In genomic region chr17:75897076-75898019, GRCh38 we compare ENCODE assay signal across 8 cellular contexts. TPM values are rescaled to one million over a fixed set of nuclear protein-coding genes. Genes with fewer than 3 reads are reported as not detected.
DNase-seq lines count a peak whose midpoint lies in the region; ATAC-seq and TF ChIP-seq lines count a peak whose summit lies in the region.

No MANE protein-coding gene starts in this region.

- H3K4me3 ChIP-seq in GM12875 (ENCODE audit: low read depth, low read length): peak overlapping the region; percentile 91
- H3K4me3 ChIP-seq in SJSA1: peak overlapping the region; percentile 90
- H3K4me3 ChIP-seq in fibroblast of pulmonary artery (replicated peaks; ENCODE audit: low read depth, low read length): peak overlapping the region; percentile 70
- peak overlapping the region; percentile 73 to 95 (median 83) for H3K4me3 ChIP-seq in sigmoid colon

- no peak for TF ChIP-seq POLR2A in sigmoid colon (IDR thresholded peaks at IDR 0.05)

- peak in 1 of 2 experiments; percentile 56 for DNase-seq in SJSA1 (ENCODE audit: low read depth in 1 of 2, low spot score in 2 of 2)
- no peak for DNase-seq in fibroblast of pulmonary artery (ENCODE audit: low read depth)
- DNase-seq in sigmoid colon: peak; percentile 84
- no peak for DNase-seq in AG08395 (ENCODE audit: low spot score)
- no peak for DNase-seq in middle frontal gyrus (ENCODE audit: extremely low spot score, low spot score)
- DNase-seq in stimulated activated CD4-positive, alpha-beta T cell treated with anti-CD3 and anti-CD28 coated beads, Interleukin-4, amount 100 ng/mL, for 24 hours: no peak
- no peak for DNase-seq in foreskin keratinocyte

- ATAC-seq in foreskin keratinocyte: no peak

- no peak overlapping the region for H3K27ac ChIP-seq in SJSA1
- peak overlapping the region; percentile 95 to 98 (median 96) for H3K27ac ChIP-seq in sigmoid colon
- H3K27ac ChIP-seq in foreskin keratinocyte: no peak overlapping the region

- TF ChIP-seq CTCF in GM12875 (IDR thresholded peaks at IDR 0.05; ENCODE audit: borderline replicate concordance, insufficient read depth, low read depth, low read length): no peak
- no peak for TF ChIP-seq CTCF in fibroblast of pulmonary artery (IDR thresholded peaks at IDR 0.05; ENCODE audit: low read length, missing control alignments)
- TF ChIP-seq CTCF in sigmoid colon (IDR thresholded peaks at IDR 0.05): no peak
- no peak for TF ChIP-seq CTCF in foreskin keratinocyte (conservative IDR thresholded peaks at IDR 0.05)

- TF ChIP-seq EP300 in sigmoid colon (IDR thresholded peaks at IDR 0.05): no peak

- intact Hi-C loops in sigmoid colon (cut with DNase I): loop anchor here (5.0 kb wide), 1 partner anchor 120 kb away; a partner anchor contains a TSS

- 48 to 50% methylated on average over 45 of the region's 45 CpGs for WGBS in sigmoid colon, 2 donors

- peaks cover 23% of the 10 kb centered on the region for H3K4me1 ChIP-seq in SJSA1 (replicated peaks)
- peaks cover 0 to 39% (median 34%) of the 10 kb centered on the region in 4 donors for H3K4me1 ChIP-seq in sigmoid colon
- H3K4me1 ChIP-seq in foreskin keratinocyte: no peaks in the 10 kb centered on the region

- peaks cover 63% of the 10 kb centered on the region for H3K36me3 ChIP-seq in SJSA1
- H3K36me3 ChIP-seq in sigmoid colon: peaks cover 25 to 47% (median 35%) of the 10 kb centered on the region in 4 donors

- no peaks in the 10 kb centered on the region for H3K27me3 ChIP-seq in SJSA1 (replicated peaks)
- H3K27me3 ChIP-seq in sigmoid colon: no peaks in the 10 kb centered on the region
- H3K27me3 ChIP-seq in foreskin keratinocyte: no peaks in the 10 kb centered on the region

- 0 out of 2 replicates have a peak, but pooled peaks cover 3% of the 10 kb centered on the region for H3K9me3 ChIP-seq in SJSA1 (replicated peaks)
- no peaks in the 10 kb centered on the region for H3K9me3 ChIP-seq in sigmoid colon

RNA-seq across cellular contexts. Expression of gene TRIM65, which starts 0.6 kb away (rescaled TPM):
- 11.9 and 17.6 TPM in 2 replicates for total RNA-seq in SJSA1 (2014; rRNA removed; shearing (Covaris generic))
- 10 to 100 TPM; 22.4 to 27.5 (median 25.1) TPM for total RNA-seq in sigmoid colon
- 10 to 100 TPM in 2 of 3 donors, 1 to 10 TPM in 1; 7.2 to 19.1 (median 10.2) TPM for polyA plus RNA-seq in sigmoid colon
- 17.6 and 20.9 TPM in 2 replicates for total RNA-seq in foreskin keratinocyte
- polyA plus RNA-seq in foreskin keratinocyte: 12.4 and 12.8 TPM in 2 replicates

RNA-seq across cellular contexts. Expression of gene MRPL38, which starts 7.3 kb away (rescaled TPM):
- 54.0 and 55.7 TPM in 2 replicates for total RNA-seq in SJSA1 (2014; rRNA removed; shearing (Covaris generic))
- total RNA-seq in sigmoid colon (10 to 100 TPM; 32.8 to 50.6 (median 41.8) TPM), foreskin keratinocyte (78.1 and 82.0 TPM in 2 replicates)
- polyA plus RNA-seq in sigmoid colon (10 to 100 TPM; 55.9 to 71.5 (median 57.1) TPM), foreskin keratinocyte (77.8 and 81.8 TPM in 2 replicates)

RNA-seq across cellular contexts. Expression of gene TRIM47, which starts 19.0 kb away (rescaled TPM):
- total RNA-seq in SJSA1 (2014; rRNA removed; shearing (Covaris generic)): 11.9 and 17.5 TPM in 2 replicates
- total RNA-seq in sigmoid colon (10 to 100 TPM; 27.8 to 40.9 (median 37.2) TPM), foreskin keratinocyte (41.4 and 55.6 TPM in 2 replicates)
- polyA plus RNA-seq in sigmoid colon (10 to 100 TPM; 28.7 to 41.0 (median 39.0) TPM), foreskin keratinocyte (49.7 and 50.2 TPM in 2 replicates)

RNA-seq across cellular contexts. Expression of gene WBP2, which starts 42.2 kb away (rescaled TPM):
- 22.6 and 28.8 TPM in 2 replicates for total RNA-seq in SJSA1 (2014; rRNA removed; shearing (Covaris generic))
- total RNA-seq in sigmoid colon (10 to 100 TPM; 44.2 to 73.1 (median 56.9) TPM), foreskin keratinocyte (38.6 and 42.2 TPM in 2 replicates)
- polyA plus RNA-seq in sigmoid colon (100 to 1,000 TPM in 1 of 3 donors, 10 to 100 TPM in 2; 87.1 to 110 (median 91.3) TPM), foreskin keratinocyte (73.9 and 74.2 TPM in 2 replicates)

RNA-seq across cellular contexts. Expression of gene FBF1, which starts 43.5 kb away (rescaled TPM):
- 20.1 and 29.0 TPM in 2 replicates for total RNA-seq in SJSA1 (2014; rRNA removed; shearing (Covaris generic))
- 10 to 100 TPM in 1 of 4 donors, 1 to 10 TPM in 3; 4.4 to 16.6 (median 6.3) TPM for total RNA-seq in sigmoid colon
- 1 to 10 TPM; 1.2 to 9.0 (median 2.5) TPM for polyA plus RNA-seq in sigmoid colon
- 8.8 and 12.6 TPM in 2 replicates for total RNA-seq in foreskin keratinocyte
- 5.3 TPM in 2 replicates for polyA plus RNA-seq in foreskin keratinocyte

Comparison
In these comparisons a context has a peak if more than half of its experiments do, and no peak if none do; other contexts are left out.
1. H3K27ac ChIP-seq: peak in sigmoid colon (4 of 4); none in SJSA1 (single experiment) and foreskin keratinocyte (single experiment).
2. Peak in every context shown above with its lines, with median percentiles within 50 percentile points of each other: H3K4me3 ChIP-seq.